24 cellular contexts compared by ENCODE assay signal in the genomic region with DNA sequence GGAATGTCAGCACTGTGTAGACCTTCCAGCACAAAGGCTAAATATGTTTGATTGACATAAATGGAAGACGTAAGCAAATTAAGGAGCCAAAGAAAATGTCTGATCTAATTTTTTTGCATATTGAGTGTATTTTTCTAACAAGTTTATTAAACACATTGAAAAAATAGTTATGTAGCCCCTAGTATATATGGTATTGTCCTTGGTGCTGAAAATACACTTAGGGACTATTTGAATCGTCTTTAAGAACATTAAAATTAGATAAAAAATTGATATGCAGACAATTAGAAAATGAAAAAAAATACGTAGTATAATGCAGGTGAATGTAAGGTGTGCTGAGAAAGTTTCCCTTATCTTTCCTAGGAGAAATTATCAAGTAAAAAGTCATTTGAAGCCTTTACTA.
"Had no signal": no experiment of that assay in that cellular context is flagged by ENCODE, and none has a peak within 500 bp of the region (broad histone marks: within the 10 kb centered on the region; RNA-seq: fewer than 3 reads in every experiment).

No MANE protein-coding gene starts in this region.

- H3K27ac ChIP-seq: lower lobe of right lung, pancreas, prostate gland, sigmoid colon, spleen, tibial nerve, uterus had no signal

- H3K4me3 ChIP-seq: lower lobe of right lung, pancreas, prostate gland, sigmoid colon, spleen, tibial nerve, uterus had no signal

- H3K27me3 ChIP-seq: pancreas, sigmoid colon, spleen, tibial nerve, uterus had no signal

- H3K4me1 ChIP-seq: lower lobe of right lung, pancreas, prostate gland, sigmoid colon, spleen, tibial nerve, uterus had no signal

- H3K9me3 ChIP-seq: lower lobe of right lung, pancreas, prostate gland, sigmoid colon, spleen, tibial nerve, uterus had no signal

- FAIRE-seq: keratinocyte, pancreas, small intestine had no signal

- ATAC-seq: left cardiac atrium; left lobe of liver; left ventricle myocardium superior; lower lobe of right lung; naive thymus-derived CD8-positive, alpha-beta T cell; pancreas; right cardiac atrium; stimulated activated effector memory CD8-positive, alpha-beta T cell treated with anti-CD3 and anti-CD28 coated beads, Interleukin-12 subunit alpha, Interleukin-12 subunit beta, amount 100 ng/mL, for 72 hours had no signal

- DNase-seq: kidney glomerular epithelial cell; left cardiac atrium; left ventricle myocardium superior; lower lobe of right lung; mammary epithelial cell; mesenchymal stem cell; naive thymus-derived CD8-positive, alpha-beta T cell; nucleus accumbens; pancreas; posterior cingulate gyrus; retina; right cardiac atrium; sigmoid colon; small intestine; spleen; stimulated activated CD4-positive, alpha-beta T cell treated with anti-CD3 and anti-CD28 coated beads, Interleukin-4, amount 100 ng/mL, for 24 hours; stimulated activated naive CD4-positive, alpha-beta T cell; substantia nigra; uterus had no signal

- H3K36me3 ChIP-seq: lower lobe of right lung, pancreas, prostate gland, sigmoid colon, spleen, tibial nerve, uterus had no signal
